ENCODE assay signal across 8 cellular contexts in genomic region chr19:13846533-13847032, GRCh38. TPM values are rescaled to one million over a fixed set of nuclear protein-coding genes. Genes with fewer than 3 reads are reported as not detected.
DNase-seq lines count a peak whose midpoint lies in the region; ATAC-seq and TF ChIP-seq lines count a peak whose summit lies in the region.

No MANE protein-coding gene starts in this region.

- peak overlapping the region; percentile 100 for H2BK120ac ChIP-seq in trophoblast cell (ENCODE audit: insufficient read depth, low read length, poor library complexity)

- H4K12ac ChIP-seq in trophoblast cell (ENCODE audit: low read depth, low read length), result peak overlapping the region; percentile 95

- peak overlapping the region; percentile 86 for H3K4me3 Mint-ChIP-seq in type B pancreatic cell

- H3K9me3 ChIP-seq in BLaER1 treated with 17β-estradiol and CSF1 and Interleukin-3, amounts not matched to agents 10 nM and 100 nM (replicated peaks in 1 of 11), result no peaks in the 10 kb centered on the region
- H3K9me3 ChIP-seq in trophoblast cell (ENCODE audit: insufficient read depth, low read depth, low read length), result no peaks in the 10 kb centered on the region

- no CpG with 5 or more reads among the region's 13 CpGs for WGBS in trophoblast cell (ENCODE audit: extremely low coverage, insufficient coverage, insufficient read length)

- H3K36me3 Mint-ChIP-seq in type B pancreatic cell, result no peaks in the 10 kb centered on the region

- peak overlapping the region; percentile 100 for H2BK5ac ChIP-seq in trophoblast cell (ENCODE audit: low read depth, low read length, poor library complexity)

- peaks cover 0 to 10% (median 3%) of the 10 kb centered on the region in 11 experiments; a peak in 10 of 22 replicates for H4K20me1 ChIP-seq in BLaER1 treated with 17β-estradiol and CSF1 and Interleukin-3, amounts not matched to agents 10 nM and 100 nM

- no peaks in the 10 kb centered on the region for H3K9me3 Mint-ChIP-seq in type B pancreatic cell

- H3K27ac Mint-ChIP-seq in type B pancreatic cell, result peak overlapping the region; percentile 100

- H3K4me3 ChIP-seq in BLaER1 treated with 17β-estradiol and CSF1 and Interleukin-3, amounts not matched to agents 10 nM and 100 nM, result peak overlapping the region; percentile 50 to 74 (median 62); a peak in 19 of 20 replicates
- H3K4me3 ChIP-seq in trophoblast cell (ENCODE audit: low read depth, low read length), result no peak overlapping the region

- peaks cover 32% of the 10 kb centered on the region for H3K4me1 Mint-ChIP-seq in type B pancreatic cell (ENCODE audit: unreplicated experiment)

- peaks cover 38% of the 10 kb centered on the region for H3K79me2 ChIP-seq in trophoblast cell (ENCODE audit: control insufficient read depth, insufficient read depth, low read length, poor library complexity)

- peak overlapping the region; percentile 95 to 100 (median 99) for H3K27ac ChIP-seq in BLaER1 treated with 17β-estradiol and CSF1 and Interleukin-3, amounts not matched to agents 10 nM and 100 nM
- H3K27ac ChIP-seq in trophoblast cell (ENCODE audit: low read depth, low read length), result peak overlapping the region; percentile 100

- H3K9ac ChIP-seq in BLaER1 treated with 17β-estradiol and CSF1 and Interleukin-3, amounts not matched to agents 10 nM and 100 nM, result peak overlapping the region; percentile 91 to 100 (median 96)
- H3K9ac ChIP-seq in trophoblast cell (ENCODE audit: low read length), result peak overlapping the region; percentile 9

- no peak for TF ChIP-seq CTCF in type B pancreatic cell (conservative IDR thresholded peaks at IDR 0.05)

- peak overlapping the region; percentile 99 for H2BK12ac ChIP-seq in trophoblast cell (ENCODE audit: low read length)

- no peak overlapping the region for H3K23ac ChIP-seq in trophoblast cell (ENCODE audit: low read length)

- H3K4me2 ChIP-seq in BLaER1 treated with 17β-estradiol and CSF1 and Interleukin-3, amounts not matched to agents 10 nM and 100 nM, result peak overlapping the region; percentile 70 to 95 (median 90)
- H3K4me2 ChIP-seq in trophoblast cell (ENCODE audit: low read length), result peak overlapping the region; percentile 81

- no peaks in the 10 kb centered on the region for H3K36me3 ChIP-seq in BLaER1 treated with 17β-estradiol and CSF1 and Interleukin-3, amounts not matched to agents 10 nM and 100 nM
- H3K36me3 ChIP-seq in trophoblast cell (ENCODE audit: control insufficient read depth in 1 of 2, insufficient read depth in 2 of 2, low read length in 2 of 2), result no peaks in the 10 kb centered on the region

- peak overlapping the region; percentile 100 for H4K91ac ChIP-seq in trophoblast cell (ENCODE audit: low read depth, low read length)

- DNase-seq in SHP77 treated with DMSO at 0.1 percent for 48 hours (lab: John Stamatoyannopoulos, UW) (peak; percentile 66), glomerular visceral epithelial cell (ENCODE audit: extremely low spot score) (peak; percentile 99), trophoblast cell (peak; percentile 97), type B pancreatic cell (ENCODE audit: extremely low spot score, unreplicated experiment) (no peak)
- peak; percentile 59 to 89 (median 75) for DNase-seq in activated naive CD4-positive, alpha-beta T cell (lab: John Stamatoyannopoulos, UW)

- H3K79me1 ChIP-seq in trophoblast cell (ENCODE audit: low read length), result peaks cover 80% of the 10 kb centered on the region

- H3K27me3 ChIP-seq in BLaER1 treated with 17β-estradiol and CSF1 and Interleukin-3, amounts not matched to agents 10 nM and 100 nM, result peaks cover 0 to 21% (median 11%) of the 10 kb centered on the region in 11 experiments; a peak in 10 of 22 replicates
- no peaks in the 10 kb centered on the region for H3K27me3 ChIP-seq in trophoblast cell (ENCODE audit: insufficient read depth, low read length)

- H2AK5ac ChIP-seq in trophoblast cell (ENCODE audit: low read length), result peak overlapping the region; percentile 98

- ATAC-seq in HG03457 (IDR thresholded peaks at IDR 0.05; ENCODE audit: unreplicated experiment), result peak; percentile 49

- peak overlapping the region; percentile 100 for H3K14ac ChIP-seq in trophoblast cell (ENCODE audit: low read length)

- TF ChIP-seq POLR2A in GM19193 (IDR thresholded peaks at IDR 0.05; ENCODE audit: extremely low read depth, insufficient read depth, insufficient read length), result peak; percentile 23

- no peaks in the 10 kb centered on the region for H3K27me3 Mint-ChIP-seq in type B pancreatic cell

- peaks cover 53 to 80% (median 76%) of the 10 kb centered on the region in 10 experiments for H3K4me1 ChIP-seq in BLaER1 treated with 17β-estradiol and CSF1 and Interleukin-3, amounts not matched to agents 10 nM and 100 nM
- H3K4me1 ChIP-seq in trophoblast cell (ENCODE audit: control insufficient read depth in 1 of 2, insufficient read depth in 2 of 2, low read length in 2 of 2), result peaks cover 54 to 61% of the 10 kb centered on the region in 2 experiments

- H3K4ac ChIP-seq in trophoblast cell (ENCODE audit: low read depth, low read length), result peak overlapping the region; percentile 81

- peak overlapping the region; percentile 100 for H4K8ac ChIP-seq in trophoblast cell (ENCODE audit: low read depth, low read length)

- peak overlapping the region; percentile 90 for H2AFZ ChIP-seq in trophoblast cell (ENCODE audit: insufficient read depth, low read length, poor library complexity)

- H3K18ac ChIP-seq in trophoblast cell (ENCODE audit: low read length), result peak overlapping the region; percentile 71

RNA-seq across cellular contexts. Expression of gene NANOS3, which starts 30.4 kb away (rescaled TPM):
- polyA plus RNA-seq in trophoblast cell (2013), result 1.8 and 2.0 TPM in 2 replicates
- 0.69 and 2.8 TPM in 2 replicates for total RNA-seq in type B pancreatic cell (ENCODE audit: low replicate concordance)

RNA-seq across cellular contexts. Expression of gene ZSWIM4, which starts 51.3 kb away (rescaled TPM):
- polyA plus RNA-seq in trophoblast cell (2013), result 13.1 and 14.3 TPM in 2 replicates
- total RNA-seq in type B pancreatic cell (ENCODE audit: low replicate concordance), result 15.0 and 15.7 TPM in 2 replicates

RNA-seq across cellular contexts. Expression of gene BRME1, which starts 59.3 kb away (rescaled TPM):
- polyA plus RNA-seq in trophoblast cell (2013), result 1.1 TPM in 2 replicates
- total RNA-seq in type B pancreatic cell (ENCODE audit: low replicate concordance), result 3.5 and 9.2 TPM in 2 replicates

RNA-seq across cellular contexts. Expression of gene CC2D1A, which starts 59.4 kb away (rescaled TPM):
- polyA plus RNA-seq in trophoblast cell (2013), result 17.6 and 17.8 TPM in 2 replicates
- total RNA-seq in type B pancreatic cell (ENCODE audit: low replicate concordance), result 35.4 and 42.3 TPM in 2 replicates
